Comparison of ENCODE assay signal across 8 cellular contexts in the genomic region with DNA sequence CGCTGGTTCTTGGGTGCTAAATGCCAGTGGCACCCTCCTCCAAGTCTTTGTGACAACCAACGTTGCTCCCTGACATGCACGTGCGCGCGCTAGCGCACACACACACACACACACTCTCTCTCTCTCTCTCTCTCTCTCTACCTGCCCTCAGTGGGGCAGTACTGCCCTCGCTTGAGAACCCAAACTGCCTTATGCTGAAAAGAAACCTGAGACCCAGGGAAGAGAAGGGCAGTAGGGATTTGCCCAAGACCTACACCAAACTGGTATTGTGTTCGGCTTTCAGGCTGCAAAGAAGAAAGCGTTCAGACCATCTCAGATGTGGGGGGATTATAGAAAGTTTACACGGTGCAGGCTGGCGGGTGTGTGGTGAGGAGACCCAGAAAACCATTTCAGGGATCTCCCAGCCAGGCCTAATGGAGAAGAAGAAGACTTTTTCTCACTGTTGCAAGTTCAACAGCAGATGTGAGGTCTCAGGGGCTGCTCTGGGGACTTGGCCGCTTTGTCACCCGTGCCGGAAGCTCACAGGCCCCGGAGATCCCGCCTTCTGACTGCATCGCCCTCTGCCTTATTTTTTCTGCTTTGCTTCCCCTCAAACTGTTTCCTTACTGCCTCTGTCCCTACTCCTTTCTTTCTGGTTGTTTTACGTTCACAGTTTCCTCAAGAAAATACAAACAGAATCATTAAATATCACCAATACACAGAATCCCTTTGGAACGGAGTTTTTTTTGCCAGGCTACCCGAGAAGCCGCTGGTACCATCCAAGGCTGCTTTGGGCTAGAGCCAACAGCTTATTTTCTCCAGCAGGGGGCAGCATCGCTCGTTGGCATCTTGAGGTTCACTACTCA.
DNase-seq lines count a peak whose midpoint lies in the region; ATAC-seq and TF ChIP-seq lines count a peak whose summit lies in the region.

No MANE protein-coding gene starts in this region.

- H3K9me3 ChIP-seq in CD4-positive, CD25-positive, alpha-beta regulatory T cell (ENCODE audit: control insufficient read depth in 2 of 2, low read length in 2 of 2) = no peaks in the 10 kb centered on the region
- no peaks in the 10 kb centered on the region for H3K9me3 ChIP-seq in mucosa of descending colon

- H3K4me3 Mint-ChIP-seq in CD4-positive, CD25-positive, alpha-beta regulatory T cell = peak overlapping the region; percentile 87 to 98 (median 95)
- peak overlapping the region; percentile 84 for H3K4me3 Mint-ChIP-seq in activated CD4-positive, alpha-beta memory T cell treated with anti-CD3 and anti-CD28 coated beads for 36 hours
- H3K4me3 Mint-ChIP-seq in effector memory CD8-positive, alpha-beta T cell = peak overlapping the region; percentile 89 to 94

- CTCF ChIA-PET in activated CD4-positive, alpha-beta memory T cell treated with anti-CD3 and anti-CD28 coated beads for 36 hours (lab: Charles Lee) = interaction anchor here (0.5 to 2.8 kb wide), 40 partner anchors 10 to 717 kb away, joined by 3 to 23 read pairs (median 4); a partner anchor contains a TSS

- H3K4me1 ChIP-seq in CD4-positive, CD25-positive, alpha-beta regulatory T cell (ENCODE audit: control insufficient read depth, insufficient read depth, low read length, poor library complexity, severe bottlenecking) = peaks cover 15% of the 10 kb centered on the region
- peaks cover 2% of the 10 kb centered on the region for H3K4me1 ChIP-seq in mucosa of descending colon (ENCODE audit: low read depth)

- H3K27me3 Mint-ChIP-seq in CD4-positive, CD25-positive, alpha-beta regulatory T cell = peaks cover 78% of the 10 kb centered on the region
- H3K27me3 Mint-ChIP-seq in activated CD4-positive, alpha-beta memory T cell treated with anti-CD3 and anti-CD28 coated beads for 36 hours = peaks cover 36% of the 10 kb centered on the region
- H3K27me3 Mint-ChIP-seq in effector memory CD8-positive, alpha-beta T cell = peaks cover 44 to 58% of the 10 kb centered on the region in 2 donors

- POLR2A ChIA-PET in activated CD4-positive, alpha-beta memory T cell treated with anti-CD3 and anti-CD28 coated beads for 36 hours (lab: Charles Lee) = interaction anchor here (2.4 kb wide), 1 partner anchor 83 kb away, joined by 18 read pairs; a partner anchor contains a TSS

- H3K9me3 Mint-ChIP-seq in CD4-positive, CD25-positive, alpha-beta regulatory T cell = peaks cover 0 to 3% (median 0%) of the 10 kb centered on the region in 7 donors
- no peaks in the 10 kb centered on the region for H3K9me3 Mint-ChIP-seq in activated CD4-positive, alpha-beta memory T cell treated with anti-CD3 and anti-CD28 coated beads for 36 hours
- no peaks in the 10 kb centered on the region for H3K9me3 Mint-ChIP-seq in effector memory CD8-positive, alpha-beta T cell

- H3K36me3 ChIP-seq in CD4-positive, CD25-positive, alpha-beta regulatory T cell (ENCODE audit: control insufficient read depth, insufficient read depth, low read length) = no peaks in the 10 kb centered on the region
- H3K36me3 ChIP-seq in mucosa of descending colon (ENCODE audit: low read depth) = no peaks in the 10 kb centered on the region

- DNase-seq in CD4-positive, CD25-positive, alpha-beta regulatory T cell = peak; percentile 54 to 88 (median 76)
- DNase-seq in NCI-H524 (lab: John Stamatoyannopoulos, UW) (peak; percentile 93 to 94), mucosa of descending colon (peak; percentile 76 to 87 (median 79))
- peak; percentile 85 for DNase-seq in activated CD4-positive, alpha-beta memory T cell treated with anti-CD3 and anti-CD28 coated beads for 36 hours
- DNase-seq in effector memory CD8-positive, alpha-beta T cell = peak; percentile 73 to 78 (median 77)
- DNase-seq in stimulated activated CD8-positive, alpha-beta memory T cell treated with anti-CD3 and anti-CD28 coated beads, Interleukin-4, amount 100 ng/mL, for 1 hour (ENCODE audit: low read depth in 2 of 2, low spot score in 1 of 2) = peak; percentile 53 to 60

- H3K27ac Mint-ChIP-seq in CD4-positive, CD25-positive, alpha-beta regulatory T cell = peak overlapping the region; percentile 84 to 98 (median 93)
- peak overlapping the region; percentile 85 for H3K27ac Mint-ChIP-seq in activated CD4-positive, alpha-beta memory T cell treated with anti-CD3 and anti-CD28 coated beads for 36 hours
- H3K27ac Mint-ChIP-seq in effector memory CD8-positive, alpha-beta T cell = peak overlapping the region; percentile 89 to 91

- peak; percentile 69 for TF ChIP-seq CTCF in mucosa of descending colon (IDR thresholded peaks at IDR 0.05)

- H3K27ac ChIP-seq in CD4-positive, CD25-positive, alpha-beta regulatory T cell (ENCODE audit: insufficient read depth, low read length, poor library complexity, severe bottlenecking) = peak overlapping the region; percentile 17

- H3K36me3 Mint-ChIP-seq in CD4-positive, CD25-positive, alpha-beta regulatory T cell = peaks cover 3% of the 10 kb centered on the region
- H3K36me3 Mint-ChIP-seq in activated CD4-positive, alpha-beta memory T cell treated with anti-CD3 and anti-CD28 coated beads for 36 hours = peaks cover 2% of the 10 kb centered on the region
- peaks cover 13% of the 10 kb centered on the region for H3K36me3 Mint-ChIP-seq in effector memory CD8-positive, alpha-beta T cell (ENCODE audit: insufficient read depth)

- peaks cover 13 to 40% (median 23%) of the 10 kb centered on the region in 4 donors for H3K4me1 Mint-ChIP-seq in CD4-positive, CD25-positive, alpha-beta regulatory T cell
- peaks cover 37% of the 10 kb centered on the region for H3K4me1 Mint-ChIP-seq in activated CD4-positive, alpha-beta memory T cell treated with anti-CD3 and anti-CD28 coated beads for 36 hours (ENCODE audit: low read depth)
- H3K4me1 Mint-ChIP-seq in effector memory CD8-positive, alpha-beta T cell (ENCODE audit: low read depth in 2 of 2) = peaks cover 15 to 16% of the 10 kb centered on the region in 2 donors

- H3K4me3 ChIP-seq in CD4-positive, CD25-positive, alpha-beta regulatory T cell (ENCODE audit: low read depth, low read length) = peak overlapping the region; percentile 94
- no peak overlapping the region for H3K4me3 ChIP-seq in mucosa of descending colon

- H3K27me3 ChIP-seq in CD4-positive, CD25-positive, alpha-beta regulatory T cell (ENCODE audit: control insufficient read depth, insufficient read depth, low read length) = peaks cover 21% of the 10 kb centered on the region

- ATAC-seq in CD4-positive, CD25-positive, alpha-beta regulatory T cell (ENCODE audit: low read depth in 2 of 2) = peak; percentile 72 to 79
- peak; percentile 75 for ATAC-seq in GM19324 (IDR thresholded peaks at IDR 0.05; ENCODE audit: low FRiP score, unreplicated experiment)
- ATAC-seq in HG03460 (IDR thresholded peaks at IDR 0.05; ENCODE audit: unreplicated experiment) = peak; percentile 67
- ATAC-seq in effector memory CD8-positive, alpha-beta T cell (replicated peaks) = peak; percentile 79
- peak; percentile 86 for ATAC-seq in mucosa of descending colon

- intact Hi-C loops in activated CD4-positive, alpha-beta memory T cell treated with anti-CD3 and anti-CD28 coated beads for 36 hours (cut with micrococcal nuclease) = loop anchor here (1.0 to 5.0 kb wide), 7 partner anchors 82 to 364 kb away; a partner anchor contains a TSS
- intact Hi-C loops in mucosa of descending colon (cut with DNase I, micrococcal nuclease) = no loop called here
